In the genomic region with DNA sequence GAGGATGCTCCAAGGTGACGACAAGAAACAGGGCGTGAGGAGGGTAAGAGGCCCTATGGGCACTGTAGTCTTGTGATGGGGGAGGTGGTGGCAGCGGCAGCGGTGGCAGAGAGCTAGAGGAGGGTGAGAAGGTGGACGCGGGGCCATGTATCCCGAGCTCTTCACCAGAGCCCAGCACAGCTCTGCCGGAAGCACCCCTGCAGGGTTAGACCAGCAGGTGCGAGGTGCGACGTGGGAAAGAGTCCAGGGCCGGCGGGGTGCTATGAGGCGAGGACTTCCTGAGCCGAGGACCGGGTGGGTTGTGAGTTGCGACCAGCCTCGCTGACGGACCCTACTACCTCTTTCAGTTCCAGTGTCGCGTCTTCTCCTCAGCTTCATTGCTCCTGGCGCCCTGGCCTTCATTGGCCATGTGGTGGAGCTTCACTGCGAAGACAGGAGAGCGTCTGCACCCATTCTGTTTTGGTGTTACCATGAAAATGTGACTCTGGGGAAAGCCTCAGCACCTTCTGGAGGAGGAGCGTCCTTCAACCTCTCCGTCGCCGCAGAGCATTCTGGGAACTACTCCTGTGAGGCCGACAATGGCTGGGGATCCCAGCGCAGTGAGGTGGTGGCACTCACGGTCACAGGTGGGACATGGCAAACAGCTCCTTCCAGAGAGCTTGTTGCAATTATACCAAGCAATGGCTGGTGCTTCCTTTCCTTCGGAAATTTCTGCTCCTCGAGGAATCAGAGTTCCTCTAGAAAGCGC, we compare ENCODE assay signal across 19 cellular contexts.
DNase-seq lines count a peak whose midpoint lies in the region; ATAC-seq and TF ChIP-seq lines count a peak whose summit lies in the region.
"Had no signal": no experiment of that assay in that cellular context is flagged by ENCODE, and none has a peak within 500 bp of the region (broad histone marks: within the 10 kb centered on the region; RNA-seq: fewer than 3 reads in every experiment).

No MANE protein-coding gene starts in this region.

- no peaks in the 10 kb centered on the region for H3K36me3 Mint-ChIP-seq in GM23338 (ENCODE audit: low read depth)
- H3K36me3 Mint-ChIP-seq: CD4-positive, CD25-positive, alpha-beta regulatory T cell had no signal

- 0 out of 2 replicates have a peak, but pooled peaks have one; percentile 4 for TF ChIP-seq CTCF in 22Rv1 (IDR thresholded peaks at IDR 0.05)
- no peak for TF ChIP-seq CTCF in GM23338 (conservative IDR thresholded peaks at IDR 0.05; ENCODE audit: low read depth in 2 of 2)
- TF ChIP-seq CTCF in lower lobe of right lung (IDR thresholded peaks at IDR 0.05), result no peak
- TF ChIP-seq CTCF in foreskin fibroblast (IDR thresholded peaks at IDR 0.05; ENCODE audit: low read depth, low read length), result no peak

- H3K27me3 Mint-ChIP-seq in GM23338 (ENCODE audit: insufficient read depth, low read depth, poor library complexity), result peaks cover 11% of the 10 kb centered on the region

- H3K4me1 ChIP-seq in GM23338 (ENCODE audit: insufficient read depth), result no peaks in the 10 kb centered on the region
- no peaks in the 10 kb centered on the region for H3K4me1 ChIP-seq in lower lobe of right lung
- H3K4me1 ChIP-seq: SJSA1 had no signal

- H3K36me3 ChIP-seq in GM23338 (ENCODE audit: insufficient read depth) (no peaks in the 10 kb centered on the region), lower lobe of right lung (no peaks in the 10 kb centered on the region)
- H3K36me3 ChIP-seq: SJSA1 had no signal

- peak overlapping the region; percentile 83; the same call in 1 of the 2 replicates for H2AFZ ChIP-seq in GM23338
- H2AFZ ChIP-seq: GM23248 had no signal

- H3K9me3 Mint-ChIP-seq in GM23338, result no peaks in the 10 kb centered on the region

- no peak for DNase-seq in GM23338 (ENCODE audit: low spot score)
- DNase-seq in NCI-H2227 treated with DMSO at 0.1 percent for 48 hours (lab: John Stamatoyannopoulos, UW), result peak; percentile 17
- peak; percentile 46 for DNase-seq in lower lobe of right lung
- no peak for DNase-seq in NCI-H345 (lab: John Stamatoyannopoulos, UW)
- DNase-seq in foreskin fibroblast, result no peak
- DNase-seq: CD4-positive, CD25-positive, alpha-beta regulatory T cell; DND-41; GM23248; HCEC 1CT; NCI-H1105 treated with DMSO at 0.1 percent for 48 hours; NCI-H2107; NCI-H526; OCI-M1; SW 1271; T-helper 17 cell had no signal

- no peaks in the 10 kb centered on the region for H3K79me2 ChIP-seq in GM23338 (replicated peaks; ENCODE audit: insufficient read depth)

- H3K4me3 ChIP-seq in GM23338 (no peak overlapping the region), lower lobe of right lung (no peak overlapping the region), foreskin fibroblast (ENCODE audit: low read depth in 1 of 2, low read length in 2 of 2) (no peak overlapping the region)
- H3K4me3 ChIP-seq: GM23248, SJSA1 had no signal

- no peaks in the 10 kb centered on the region for H3K9me3 ChIP-seq in lower lobe of right lung
- H3K9me3 ChIP-seq: SJSA1 had no signal

- H3K4me2 ChIP-seq in GM23338, result no peak overlapping the region

- no peaks in the 10 kb centered on the region for H3F3A ChIP-seq in GM23338 (replicated peaks; ENCODE audit: low read depth)

- no peaks in the 10 kb centered on the region for H3K4me1 Mint-ChIP-seq in GM23338
- H3K4me1 Mint-ChIP-seq: CD4-positive, CD25-positive, alpha-beta regulatory T cell; T-helper 17 cell had no signal

- H3K9me2 ChIP-seq in GM23338 (ENCODE audit: insufficient read depth), result peaks cover 3% of the 10 kb centered on the region; the same call in 1 of the 2 replicates

- no peaks in the 10 kb centered on the region for H3K27me3 ChIP-seq in GM23338 (ENCODE audit: insufficient read depth)
- no peaks in the 10 kb centered on the region for H3K27me3 ChIP-seq in lower lobe of right lung (ENCODE audit: low read depth)

- intact Hi-C loops in lower lobe of right lung (cut with DNase I), result no loop called here

- no peaks in the 10 kb centered on the region for H4K20me1 ChIP-seq in GM23338 (replicated peaks; ENCODE audit: insufficient read depth)

- H3K4me3 Mint-ChIP-seq in GM23338, result no peak overlapping the region
- H3K4me3 Mint-ChIP-seq: CD4-positive, CD25-positive, alpha-beta regulatory T cell; T-helper 17 cell had no signal

- no peak overlapping the region for H3K27ac ChIP-seq in 22Rv1
- no peak overlapping the region for H3K27ac ChIP-seq in GM23338 (ENCODE audit: low read depth)
- no peak overlapping the region for H3K27ac ChIP-seq in lower lobe of right lung
- H3K27ac ChIP-seq: GM23248, SJSA1 had no signal

- H3K27ac Mint-ChIP-seq in GM23338, result no peak overlapping the region
- H3K27ac Mint-ChIP-seq: CD4-positive, CD25-positive, alpha-beta regulatory T cell; T-helper 17 cell had no signal

- ATAC-seq in GM23338 (no peak), lower lobe of right lung (no peak), HG02973 (IDR thresholded peaks at IDR 0.05; ENCODE audit: unreplicated experiment) (no peak)
- ATAC-seq: Right ventricle myocardium inferior, T-helper 17 cell had no signal

TF ChIP-seq in GM23338, 12 proteins besides CTCF, POLR2A, EP300 and RAD21 (continues in another document):
- TF ChIP-seq, protein P1, sequence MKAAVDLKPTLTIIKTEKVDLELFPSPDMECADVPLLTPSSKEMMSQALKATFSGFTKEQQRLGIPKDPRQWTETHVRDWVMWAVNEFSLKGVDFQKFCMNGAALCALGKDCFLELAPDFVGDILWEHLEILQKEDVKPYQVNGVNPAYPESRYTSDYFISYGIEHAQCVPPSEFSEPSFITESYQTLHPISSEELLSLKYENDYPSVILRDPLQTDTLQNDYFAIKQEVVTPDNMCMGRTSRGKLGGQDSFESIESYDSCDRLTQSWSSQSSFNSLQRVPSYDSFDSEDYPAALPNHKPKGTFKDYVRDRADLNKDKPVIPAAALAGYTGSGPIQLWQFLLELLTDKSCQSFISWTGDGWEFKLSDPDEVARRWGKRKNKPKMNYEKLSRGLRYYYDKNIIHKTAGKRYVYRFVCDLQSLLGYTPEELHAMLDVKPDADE (IDR thresholded peaks at IDR 0.05), result no peak
- no peak for TF ChIP-seq JUNB (IDR thresholded peaks at IDR 0.05; ENCODE audit: unreplicated experiment)
- TF ChIP-seq NANOG (IDR thresholded peaks at IDR 0.05; ENCODE audit: borderline replicate concordance), result no peak
- no peak for TF ChIP-seq CREB1 (CRISPR knock-in tag; IDR thresholded peaks at IDR 0.05; ENCODE audit: low read depth)
- TF ChIP-seq EZH2 (IDR thresholded peaks at IDR 0.05; ENCODE audit: low read depth, unreplicated experiment), result no peak
- TF ChIP-seq ZNF114 (CRISPR knock-in tag; IDR thresholded peaks at IDR 0.05), result no peak
- no peak for TF ChIP-seq EZH2phosphoT487 (IDR thresholded peaks at IDR 0.05; ENCODE audit: unreplicated experiment)
- no peak for TF ChIP-seq ZNF331 (CRISPR knock-in tag; IDR thresholded peaks at IDR 0.05; ENCODE audit: low read depth)
- no peak for TF ChIP-seq REST (IDR thresholded peaks at IDR 0.05; ENCODE audit: unreplicated experiment)
- no peak for TF ChIP-seq STAT1 (IDR thresholded peaks at IDR 0.05; ENCODE audit: unreplicated experiment)

Comparison
In these comparisons a context has a peak if more than half of its experiments do, and no peak if none do; other contexts are left out.
1. DNase-seq: peak in NCI-H2227 treated with DMSO at 0.1 percent for 48 hours (single experiment) and lower lobe of right lung (single experiment); none in GM23338 (single experiment), NCI-H345 (single experiment) and foreskin fibroblast (0 of 2).